ENCODE assay signal across 26 cellular contexts in the genomic region with DNA sequence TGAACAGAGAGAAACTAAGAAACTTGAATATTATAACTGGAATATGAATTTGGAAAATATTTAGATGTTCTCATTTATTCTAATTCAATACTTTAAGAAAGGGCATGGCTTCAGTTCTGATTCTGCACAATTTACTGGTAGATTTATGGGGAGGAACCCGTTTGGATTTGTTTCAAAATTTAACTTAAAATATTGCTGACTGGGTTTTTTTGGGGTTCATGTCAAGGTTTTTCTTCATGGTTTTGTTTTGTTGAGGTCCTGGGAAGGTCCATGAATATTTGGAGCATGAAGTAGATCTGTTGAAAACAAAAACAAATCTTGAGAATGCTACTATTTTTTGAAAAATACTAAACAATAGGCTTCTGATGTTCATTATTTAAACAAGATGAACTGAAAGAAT.
"Had no signal": no experiment of that assay in that cellular context is flagged by ENCODE, and none has a peak within 500 bp of the region (broad histone marks: within the 10 kb centered on the region; RNA-seq: fewer than 3 reads in every experiment).

No MANE protein-coding gene starts in this region.

- H3K9ac ChIP-seq: neural progenitor cell had no signal

- DNase-seq: islet precursor cell; left ventricle myocardium inferior; mesendoderm; naive B cell; natural killer cell; nephron progenitor cell; occipital lobe; stimulated activated CD4-positive, alpha-beta T cell treated with anti-CD3 and anti-CD28 coated beads, Interleukin-12 subunit alpha, Interleukin-12 subunit beta, amount 100 ng/mL, for 4 hours; stimulated activated CD4-positive, alpha-beta T cell treated with anti-CD3 and anti-CD28 coated beads, Interleukin-15, amount 100 ng/mL, for 24 hours; stimulated activated CD4-positive, alpha-beta T cell treated with anti-CD3 and anti-CD28 coated beads, Interleukin-2, amount 100 ng/mL, for 24 hours; stimulated activated CD4-positive, alpha-beta T cell treated with anti-CD3 and anti-CD28 coated beads, Interleukin-4, amount 100 ng/mL, for 1 hour; stimulated activated naive CD4-positive, alpha-beta T cell; stimulated activated naive CD8-positive, alpha-beta T cell treated with anti-CD3 and anti-CD28 coated beads, Interleukin-15, amount 100 ng/mL, for 72 hours; substantia nigra; testis; thyroid gland; transverse colon; upper lobe of left lung had no signal

- H3K36me3 ChIP-seq: left ventricle myocardium inferior, neural progenitor cell, neutrophil, right atrium auricular region, thyroid gland, transverse colon, upper lobe of left lung, vagina had no signal

- H3K4me3 ChIP-seq: hepatocyte, left ventricle myocardium inferior, lung, neural progenitor cell, right atrium auricular region, skin epidermis, testis, thyroid gland, transverse colon, upper lobe of left lung, vagina had no signal

- H3K9me3 ChIP-seq: left ventricle myocardium inferior, neutrophil, right atrium auricular region, testis, thyroid gland, transverse colon, upper lobe of left lung, vagina had no signal

- H3K4me1 ChIP-seq: neural progenitor cell had no signal

- H3K27me3 ChIP-seq: hepatocyte, neural progenitor cell, neutrophil, right atrium auricular region, testis, thyroid gland, transverse colon, upper lobe of left lung, vagina had no signal

- H3K4me2 ChIP-seq: hepatocyte, neural progenitor cell had no signal

- H3K27ac ChIP-seq: hepatocyte, left ventricle myocardium inferior, neural progenitor cell, neutrophil, right atrium auricular region, skin epidermis, testis, thyroid gland, transverse colon, upper lobe of left lung, vagina had no signal

- H3K79me2 ChIP-seq: hepatocyte had no signal

- H2AFZ ChIP-seq: hepatocyte, neural progenitor cell had no signal

- ATAC-seq: natural killer cell; sciatic nerve; stimulated activated naive CD8-positive, alpha-beta T cell treated with anti-CD3 and anti-CD28 coated beads, Interleukin-15, amount 100 ng/mL, for 72 hours had no signal
